Comparison of ENCODE assay signal across 14 cellular contexts in the genomic region with DNA sequence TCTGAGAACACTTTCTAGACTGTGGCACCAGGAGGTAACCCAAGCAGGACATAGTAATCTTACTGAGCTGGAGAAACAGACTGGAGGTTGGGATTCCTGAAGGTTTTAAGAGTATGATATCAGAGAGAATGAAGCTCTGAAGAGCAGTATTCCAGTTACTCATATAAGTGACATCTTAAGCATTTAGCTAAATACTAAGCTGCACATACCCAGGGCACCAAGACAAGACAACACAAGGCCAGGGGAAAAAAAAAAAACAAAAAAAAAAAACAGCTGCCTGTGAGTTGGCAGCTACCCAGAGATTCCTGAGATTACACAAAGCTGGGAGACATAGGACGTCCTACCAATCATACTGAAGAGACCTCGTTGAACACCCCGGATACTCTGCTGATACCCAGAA.
DNase-seq lines count a peak whose midpoint lies in the region; ATAC-seq and TF ChIP-seq lines count a peak whose summit lies in the region.
"Had no signal": no experiment of that assay in that cellular context is flagged by ENCODE, and none has a peak within 500 bp of the region (broad histone marks: within the 10 kb centered on the region; RNA-seq: fewer than 3 reads in every experiment).

No MANE protein-coding gene starts in this region.

- no peak overlapping the region for H3K27ac Mint-ChIP-seq in Caco-2 (ENCODE audit: unreplicated experiment)
- H3K27ac Mint-ChIP-seq: activated CD8-positive, alpha-beta memory T cell treated with anti-CD3 and anti-CD28 coated beads, Interleukin-2, amount 10 ng/mL, durations not matched to agents 7 days and 5 days had no signal

- CTCF ChIA-PET in Caco-2 (lab: Charles Lee), result no interaction called here

- H3K27me3 Mint-ChIP-seq in Caco-2 (ENCODE audit: insufficient read depth, unreplicated experiment), result no peaks in the 10 kb centered on the region
- H3K27me3 Mint-ChIP-seq: activated CD8-positive, alpha-beta memory T cell treated with anti-CD3 and anti-CD28 coated beads, Interleukin-2, amount 10 ng/mL, durations not matched to agents 7 days and 5 days; naive B cell had no signal

- H3K9me3 ChIP-seq in mesodermal cell (ENCODE audit: control insufficient read depth, low read length) (peaks cover 4% of the 10 kb centered on the region), Caco-2 (no peaks in the 10 kb centered on the region)
- H3K9me3 ChIP-seq: Peyer's patch had no signal

- H3K4me1 ChIP-seq in mesodermal cell (ENCODE audit: control insufficient read depth, insufficient read depth, low read length, poor library complexity, severe bottlenecking) (peaks cover 19% of the 10 kb centered on the region), Caco-2 (peaks cover 21% of the 10 kb centered on the region)
- H3K4me1 ChIP-seq: Peyer's patch had no signal

- no TSS peak for BruUV-seq in Caco-2 (replicated peaks; lab: Mats Ljungman, UMichigan)

- no peaks in the 10 kb centered on the region for H3K27me3 ChIP-seq in Caco-2 (replicated peaks; ENCODE audit: control insufficient read depth, insufficient read depth, low read length)
- H3K27me3 ChIP-seq: Peyer's patch had no signal

- TF ChIP-seq CTCF in cardiac fibroblast (IDR thresholded peaks at IDR 0.05; ENCODE audit: low read depth, low read length) (no peak), Caco-2 (IDR thresholded peaks at IDR 0.05; ENCODE audit: insufficient read depth in 1 of 2, low read depth in 1 of 2, low read length in 1 of 2, severe bottlenecking in 1 of 2, unreplicated experiment in 1 of 2) (no peak)

- H3K4me3 ChIP-seq in cardiac fibroblast (replicated peaks in 1 of 2; ENCODE audit: low read depth in 2 of 2, low read length in 2 of 2), result no peak overlapping the region
- no peak overlapping the region for H3K4me3 ChIP-seq in mesodermal cell (ENCODE audit: extremely low read depth, insufficient read depth, low read length, poor library complexity, severe bottlenecking)
- no peak overlapping the region for H3K4me3 ChIP-seq in Caco-2 (ENCODE audit: low read depth, low read length)
- H3K4me3 ChIP-seq: Peyer's patch had no signal

- H3K36me3 ChIP-seq in mesodermal cell (ENCODE audit: control insufficient read depth, insufficient read depth, low read length) (no peaks in the 10 kb centered on the region), Caco-2 (ENCODE audit: control insufficient read depth, insufficient read depth, low read length) (no peaks in the 10 kb centered on the region)
- H3K36me3 ChIP-seq: Peyer's patch had no signal

- peak overlapping the region; percentile 61 for H3K27ac ChIP-seq in mesodermal cell (ENCODE audit: low read depth, low read length, severe bottlenecking)
- H3K27ac ChIP-seq: Peyer's patch had no signal

- POLR2A ChIA-PET in Caco-2 (lab: Charles Lee), result no interaction called here

- no peaks in the 10 kb centered on the region for H3K9me3 Mint-ChIP-seq in Caco-2 (ENCODE audit: unreplicated experiment)

- intact Hi-C loops in Caco-2 (cut with micrococcal nuclease; ENCODE audit: unreplicated experiment), result no loop called here

- ATAC-seq in HG03571 (IDR thresholded peaks at IDR 0.05; ENCODE audit: unreplicated experiment), result no peak
- ATAC-seq: activated CD8-positive, alpha-beta memory T cell treated with anti-CD3 and anti-CD28 coated beads, Interleukin-2, amount 10 ng/mL, durations not matched to agents 7 days and 5 days had no signal

- no CpG with 5 or more reads among the region's 3 CpGs for WGBS in mesodermal cell (ENCODE audit: insufficient coverage in 2 of 2), 2 experiments

- peaks cover 6% of the 10 kb centered on the region for H3K36me3 Mint-ChIP-seq in Caco-2 (ENCODE audit: insufficient read depth, unreplicated experiment)

- H3K4me1 Mint-ChIP-seq in Caco-2 (ENCODE audit: low read depth, unreplicated experiment), result peaks cover 11% of the 10 kb centered on the region
- H3K4me1 Mint-ChIP-seq: activated CD8-positive, alpha-beta memory T cell treated with anti-CD3 and anti-CD28 coated beads, Interleukin-2, amount 10 ng/mL, durations not matched to agents 7 days and 5 days had no signal

- DNase-seq in AG20443 (ENCODE audit: low spot score) (peak; percentile 27), M059J (ENCODE audit: low read depth) (peak; percentile 51), cardiac fibroblast (ENCODE audit: low read depth in 2 of 2) (peak; percentile 34 to 80), Caco-2 (no peak), iPS-NIHi7 (ENCODE audit: extremely low spot score) (no peak), NCI-H146 (lab: John Stamatoyannopoulos, UW) (no peak)
- DNase-seq: activated CD8-positive, alpha-beta memory T cell treated with anti-CD3 and anti-CD28 coated beads, Interleukin-2, amount 10 ng/mL, durations not matched to agents 7 days and 5 days; Calu3; KG1; naive B cell; NCI-H2107; Peyer's patch had no signal

- no peak overlapping the region for H3K4me3 Mint-ChIP-seq in Caco-2 (ENCODE audit: unreplicated experiment)
- H3K4me3 Mint-ChIP-seq: activated CD8-positive, alpha-beta memory T cell treated with anti-CD3 and anti-CD28 coated beads, Interleukin-2, amount 10 ng/mL, durations not matched to agents 7 days and 5 days; naive B cell had no signal

Comparison
In these comparisons a context has a peak if more than half of its experiments do, and no peak if none do; other contexts are left out.
1. DNase-seq: peak in AG20443 (single experiment), M059J (single experiment) and cardiac fibroblast (2 of 2); none in Caco-2 (0 of 2), iPS-NIHi7 (single experiment) and NCI-H146 (single experiment).